In genomic region chr16:66988197-66988788, GRCh38 we compare ENCODE assay signal across 10 cellular contexts. TPM values are rescaled to one million over a fixed set of nuclear protein-coding genes. Genes with fewer than 3 reads are reported as not detected.
DNase-seq lines count a peak whose midpoint lies in the region; ATAC-seq and TF ChIP-seq lines count a peak whose summit lies in the region.
"Had no signal": no experiment of that assay in that cellular context is flagged by ENCODE, and none has a peak within 500 bp of the region (broad histone marks: within the 10 kb centered on the region; RNA-seq: fewer than 3 reads in every experiment).

Gene CES4A, plus strand, starts transcription at chr16:66988589. Its CDS starts 184 bp downstream, at chr16:66988773.

- peaks cover 12% of the 10 kb centered on the region for H3K27me3 Mint-ChIP-seq in WTC11 (ENCODE audit: low read depth)

- H3K4me3 ChIP-seq in HEK293 (ENCODE audit: low read depth, low read length) (no peak within 1 kb of the TSS), fibroblast of the aortic adventitia (ENCODE audit: low read depth, low read length) (no peak within 1 kb of the TSS), parathyroid adenoma (ENCODE audit: low read depth, low read length) (no peak within 1 kb of the TSS)
- H3K4me3 ChIP-seq: PC-9, skin epidermis had no signal

- no peak within 1 kb of the TSS for H3K4me2 ChIP-seq in parathyroid adenoma (ENCODE audit: low read length)
- H3K4me2 ChIP-seq: PC-9 had no signal

- POLR2A ChIA-PET in HEK293 (lab: Yijun Ruan, JAX): no interaction called here
- POLR2A ChIA-PET in WTC11 (lab: Charles Lee): no interaction called here

- CTCF ChIA-PET in HEK293 (lab: Yijun Ruan, JAX): interaction anchor here (0.7 to 1.0 kb wide), 2 partner anchors 27 to 409 kb away, joined by 3 read pairs; partner anchors contain the start of gene CES3
- CTCF ChIA-PET in WTC11 (lab: Charles Lee): no interaction called here

- H3K27ac ChIP-seq in HEK293 (ENCODE audit: extremely low read depth, low read depth, low read length): no peak within 1 kb of the TSS; the same call in 1 of the 2 replicates
- no peak within 1 kb of the TSS for H3K27ac ChIP-seq in parathyroid adenoma
- H3K27ac ChIP-seq: PC-9 had no signal

- H3K36me3 ChIP-seq in HEK293 (ENCODE audit: control insufficient read depth in 2 of 2, insufficient read depth in 1 of 2, low read length in 2 of 2) (no peaks in the 10 kb centered on the region), parathyroid adenoma (ENCODE audit: control insufficient read depth, insufficient read depth, low read length) (no peaks in the 10 kb centered on the region)

- H3K79me2 ChIP-seq in parathyroid adenoma: no peaks in the 10 kb centered on the region

- intact Hi-C loops in T-helper 2 cell treated with Interferon-gamma antibody and Interleukin-4, amounts not matched to agents 100 ng/mL and 5 ng/mL, for 36 hours (cut with micrococcal nuclease): no loop called here

- no peaks in the 10 kb centered on the region for H3K9me3 Mint-ChIP-seq in WTC11

- no peaks in the 10 kb centered on the region for H3K36me3 Mint-ChIP-seq in WTC11

- peak; percentile 61 for DNase-seq in fibroblast of the aortic adventitia (ENCODE audit: low read depth)
- DNase-seq in SHP77 (lab: John Stamatoyannopoulos, UW): no peak
- no peak for DNase-seq in WTC11 (ENCODE audit: low spot score)
- DNase-seq: H7 had no signal

- H3K9me3 ChIP-seq in HEK293 (ENCODE audit: control insufficient read depth, insufficient read depth, low read depth, low read length) (no peaks in the 10 kb centered on the region), parathyroid adenoma (ENCODE audit: control insufficient read depth, low read length) (no peaks in the 10 kb centered on the region)

- no peak within 1 kb of the TSS for H3K4me3 Mint-ChIP-seq in WTC11

- no peak within 1 kb of the TSS for H3K27ac Mint-ChIP-seq in WTC11

- H3K9ac ChIP-seq in parathyroid adenoma: no peak within 1 kb of the TSS

- TF ChIP-seq CTCF in HEK293 (tag by site-specific recombination; IDR thresholded peaks at IDR 0.05) (no peak), fibroblast of the aortic adventitia (IDR thresholded peaks at IDR 0.05; ENCODE audit: insufficient read depth, low read length) (no peak), parathyroid adenoma (IDR thresholded peaks at IDR 0.05) (no peak), WTC11 (IDR thresholded peaks at IDR 0.05) (no peak)

- H3K4me1 ChIP-seq in HEK293 (ENCODE audit: control insufficient read depth, insufficient read depth, low read length) (no peaks in the 10 kb centered on the region), parathyroid adenoma (no peaks in the 10 kb centered on the region)

- no peak for ATAC-seq in GM18519 (IDR thresholded peaks at IDR 0.05; ENCODE audit: low FRiP score, unreplicated experiment)
- no peak for ATAC-seq in WTC11

- peak within 1 kb of the TSS; percentile 12 for H2AFZ ChIP-seq in parathyroid adenoma
- H2AFZ ChIP-seq: PC-9 had no signal

- no peaks in the 10 kb centered on the region for H3K4me1 Mint-ChIP-seq in WTC11

- no peaks in the 10 kb centered on the region for H3K27me3 ChIP-seq in parathyroid adenoma (ENCODE audit: control insufficient read depth, insufficient read depth, low read length)

TF ChIP-seq in HEK293, 187 proteins besides CTCF, POLR2A, EP300 and RAD21:
- TF ChIP-seq ZFP3 (tag by site-specific recombination; IDR thresholded peaks at IDR 0.05; ENCODE audit: low read depth) (no peak), AEBP2 (tag by site-specific recombination; IDR thresholded peaks at IDR 0.05; ENCODE audit: borderline replicate concordance) (no peak), GLI2 (tag by site-specific recombination; IDR thresholded peaks at IDR 0.05; ENCODE audit: borderline replicate concordance, low read depth) (no peak), SCRT2 (tag by site-specific recombination; IDR thresholded peaks at IDR 0.05) (peak; percentile 59), ZNF704 (tag by site-specific recombination; IDR thresholded peaks at IDR 0.05) (no peak), ZNF157 (tag by site-specific recombination; IDR thresholded peaks at IDR 0.05) (no peak), ZNF175 (tag by site-specific recombination; IDR thresholded peaks at IDR 0.05) (no peak), ZNF404 (tag by site-specific recombination; IDR thresholded peaks at IDR 0.05) (no peak)

TF ChIP-seq in WTC11, 78 proteins besides CTCF, POLR2A, EP300 and RAD21:
- TF ChIP-seq PRRX2 (CRISPR knock-in tag; IDR thresholded peaks at IDR 0.05) (no peak), SMAD4 (CRISPR knock-in tag; IDR thresholded peaks at IDR 0.05) (no peak), ZNF423 (CRISPR knock-in tag; IDR thresholded peaks at IDR 0.05) (no peak), SOX15 (CRISPR knock-in tag; IDR thresholded peaks at IDR 0.05) (no peak), TEAD1 (CRISPR knock-in tag; IDR thresholded peaks at IDR 0.05) (no peak), RELA (CRISPR knock-in tag; IDR thresholded peaks at IDR 0.05; ENCODE audit: borderline replicate concordance) (no peak)

RNA-seq across cellular contexts. Expression of gene CES4A, which starts in this region (rescaled TPM):
- total RNA-seq in T-helper 2 cell treated with Interferon-gamma antibody and Interleukin-4, amounts not matched to agents 100 ng/mL and 5 ng/mL, for 36 hours: 39.6 and 42.2 TPM in 2 replicates
- 2.2 and 4.7 TPM in 2 replicates for total RNA-seq in fibroblast of the aortic adventitia (ENCODE audit: low replicate concordance)
- 0.57 to 0.89 TPM (median 0.61 TPM) in 3 replicates for total RNA-seq in WTC11 (2021)
